Comparison of ENCODE assay signal across 8 cellular contexts in the genomic region with DNA sequence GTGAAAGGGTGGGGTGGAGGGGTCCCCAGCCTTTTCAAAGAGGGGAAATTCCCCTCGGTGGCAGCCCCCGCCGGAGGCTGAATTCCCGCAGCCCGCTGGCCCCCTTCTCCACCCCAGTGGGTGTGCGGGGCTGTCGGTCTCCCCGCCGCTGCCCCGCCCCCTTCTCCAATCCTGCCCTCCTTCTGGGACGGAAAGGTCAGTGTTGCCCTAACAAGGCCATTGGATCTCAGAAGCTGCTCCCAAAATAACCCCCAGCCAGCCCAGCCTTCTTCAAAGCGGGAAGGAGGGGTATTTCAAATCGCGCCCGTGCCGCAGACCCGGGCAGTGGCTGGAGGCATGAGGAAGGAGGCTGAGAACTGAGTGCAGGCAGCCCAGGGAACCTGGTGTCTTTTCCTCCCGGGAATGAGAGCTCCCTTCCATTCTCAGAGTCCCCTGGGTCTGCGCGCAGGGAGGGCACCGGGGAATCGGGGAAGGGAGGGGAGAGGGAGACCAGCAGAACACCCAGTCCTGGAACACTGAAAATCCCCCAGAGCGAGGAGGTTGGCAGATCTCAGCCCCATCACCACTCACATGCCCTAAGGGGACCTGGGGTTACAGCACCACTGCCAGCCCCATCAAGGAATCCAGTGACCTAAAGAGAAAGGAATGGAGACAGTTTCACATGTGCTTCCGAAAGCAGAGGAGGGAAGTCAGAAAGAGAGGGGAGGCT. TPM values are rescaled to one million over a fixed set of nuclear protein-coding genes. Genes with fewer than 3 reads are reported as not detected.
DNase-seq lines count a peak whose midpoint lies in the region; ATAC-seq and TF ChIP-seq lines count a peak whose summit lies in the region.

Gene JPH2, minus strand, starts transcription at position 135 of the 709 bp plus-strand sequence. CDS start 483 bp downstream, outside the sequence.

- H3K27me3 ChIP-seq in liver (ENCODE audit: control insufficient read depth in 4 of 4, insufficient read depth in 4 of 4, low read length in 3 of 4) (peaks cover 0 to 3% (median 1%) of the 10 kb centered on the region in 4 donors), tibial nerve (peaks cover 0 to 21% of the 10 kb centered on the region in 2 donors)

- intact Hi-C loops in activated T-helper 2 cell treated with anti-CD3 and anti-CD28 coated beads, Interferon-gamma antibody, Interleukin-2, Interleukin-4, amounts not matched to agents 10 μg/mL and 5 μg/mL and 100 μg/mL, durations not matched to agents 14 hours and 24 hours and 36 hours (cut with micrococcal nuclease): no loop called here

- no peak for TF ChIP-seq CTCF in liver (IDR thresholded peaks at IDR 0.05; ENCODE audit: low read depth, low read length, missing input control)
- no peak for TF ChIP-seq CTCF in tibial nerve (IDR thresholded peaks at IDR 0.05)
- no peak for TF ChIP-seq CTCF in GM10266 (IDR thresholded peaks at IDR 0.05; ENCODE audit: control insufficient read depth, insufficient read depth, low read depth, missing control alignments)

- H3K4me1 Mint-ChIP-seq in stimulated activated naive CD8-positive, alpha-beta T cell treated with anti-CD3 and anti-CD28 coated beads, Interleukin-15, Interleukin-2, amounts not matched to agents 100 ng/mL and 50 ng/mL, for 24 hours (ENCODE audit: low read depth): peaks cover 9% of the 10 kb centered on the region
- peaks cover 4% of the 10 kb centered on the region for H3K4me1 Mint-ChIP-seq in activated T-helper 2 cell treated with anti-CD3 and anti-CD28 coated beads, Interferon-gamma antibody, Interleukin-2, Interleukin-4, amounts not matched to agents 10 μg/mL and 5 μg/mL and 100 μg/mL, durations not matched to agents 14 hours and 24 hours and 36 hours (ENCODE audit: low read depth)

- TF ChIP-seq RAD21 in liver (IDR thresholded peaks at IDR 0.05): no peak

- no peak for TF ChIP-seq EP300 in tibial nerve (IDR thresholded peaks at IDR 0.05)

- H3K9me3 Mint-ChIP-seq in stimulated activated naive CD8-positive, alpha-beta T cell treated with anti-CD3 and anti-CD28 coated beads, Interleukin-15, Interleukin-2, amounts not matched to agents 100 ng/mL and 50 ng/mL, for 24 hours: no peaks in the 10 kb centered on the region
- no peaks in the 10 kb centered on the region for H3K9me3 Mint-ChIP-seq in activated T-helper 2 cell treated with anti-CD3 and anti-CD28 coated beads, Interferon-gamma antibody, Interleukin-2, Interleukin-4, amounts not matched to agents 10 μg/mL and 5 μg/mL and 100 μg/mL, durations not matched to agents 14 hours and 24 hours and 36 hours

- H3K4me3 ChIP-seq in liver (ENCODE audit: low read depth in 1 of 3, low read length in 3 of 3): peak within 1 kb of the TSS in 2 of 3 donors; percentile 11 to 12
- peak within 1 kb of the TSS; percentile 13 to 48 (median 25) for H3K4me3 ChIP-seq in tibial nerve

- H3K4me3 Mint-ChIP-seq in stimulated activated naive CD8-positive, alpha-beta T cell treated with anti-CD3 and anti-CD28 coated beads, Interleukin-15, Interleukin-2, amounts not matched to agents 100 ng/mL and 50 ng/mL, for 24 hours: peak within 1 kb of the TSS; percentile 47
- no peak within 1 kb of the TSS for H3K4me3 Mint-ChIP-seq in activated T-helper 2 cell treated with anti-CD3 and anti-CD28 coated beads, Interferon-gamma antibody, Interleukin-2, Interleukin-4, amounts not matched to agents 10 μg/mL and 5 μg/mL and 100 μg/mL, durations not matched to agents 14 hours and 24 hours and 36 hours (ENCODE audit: low read depth)

- no peak for ATAC-seq in stimulated activated naive CD8-positive, alpha-beta T cell treated with anti-CD3 and anti-CD28 coated beads, Interleukin-15, Interleukin-2, amounts not matched to agents 100 U/mL and 50 U/mL, for 24 hours

- no peak for TF ChIP-seq POLR2A in tibial nerve (IDR thresholded peaks at IDR 0.05)

- H3K9ac ChIP-seq in liver (ENCODE audit: low read depth in 1 of 2, low read length in 2 of 2): no peak within 1 kb of the TSS

- no peaks in the 10 kb centered on the region for H3K36me3 Mint-ChIP-seq in stimulated activated naive CD8-positive, alpha-beta T cell treated with anti-CD3 and anti-CD28 coated beads, Interleukin-15, Interleukin-2, amounts not matched to agents 100 ng/mL and 50 ng/mL, for 24 hours (ENCODE audit: low read depth)
- no peaks in the 10 kb centered on the region for H3K36me3 Mint-ChIP-seq in activated T-helper 2 cell treated with anti-CD3 and anti-CD28 coated beads, Interferon-gamma antibody, Interleukin-2, Interleukin-4, amounts not matched to agents 10 μg/mL and 5 μg/mL and 100 μg/mL, durations not matched to agents 14 hours and 24 hours and 36 hours (ENCODE audit: low read depth)

- no peaks in the 10 kb centered on the region for H3K36me3 ChIP-seq in liver (ENCODE audit: control insufficient read depth in 4 of 4, insufficient read depth in 3 of 4, low read depth in 1 of 4, low read length in 3 of 4)
- no peaks in the 10 kb centered on the region for H3K36me3 ChIP-seq in tibial nerve

- peak within 1 kb of the TSS; percentile 29 for H3K27ac ChIP-seq in cingulate gyrus (ENCODE audit: low read depth, low read length)
- no peak within 1 kb of the TSS for H3K27ac ChIP-seq in liver (ENCODE audit: low read depth in 1 of 2, low read length in 2 of 2)
- peak within 1 kb of the TSS in 2 of 4 donors; percentile 48 to 56 for H3K27ac ChIP-seq in tibial nerve

- WGBS in liver: 5% methylated on average over 24 of the region's 24 CpGs
- WGBS in tibial nerve, 2 donors: 2 to 3% methylated on average over 10 to 24 of the region's 24 CpGs

- no peak within 1 kb of the TSS for H3K27ac Mint-ChIP-seq in stimulated activated naive CD8-positive, alpha-beta T cell treated with anti-CD3 and anti-CD28 coated beads, Interleukin-15, Interleukin-2, amounts not matched to agents 100 ng/mL and 50 ng/mL, for 24 hours
- H3K27ac Mint-ChIP-seq in activated T-helper 2 cell treated with anti-CD3 and anti-CD28 coated beads, Interferon-gamma antibody, Interleukin-2, Interleukin-4, amounts not matched to agents 10 μg/mL and 5 μg/mL and 100 μg/mL, durations not matched to agents 14 hours and 24 hours and 36 hours: no peak within 1 kb of the TSS

- H3K4me1 ChIP-seq in liver (ENCODE audit: control insufficient read depth in 4 of 4, insufficient read depth in 4 of 4, low read length in 3 of 4) (peaks cover 0 to 5% (median 2%) of the 10 kb centered on the region in 4 donors), tibial nerve (peaks cover 0 to 19% (median 10%) of the 10 kb centered on the region in 4 donors)

- H3K27me3 Mint-ChIP-seq in stimulated activated naive CD8-positive, alpha-beta T cell treated with anti-CD3 and anti-CD28 coated beads, Interleukin-15, Interleukin-2, amounts not matched to agents 100 ng/mL and 50 ng/mL, for 24 hours: peaks cover 52% of the 10 kb centered on the region
- H3K27me3 Mint-ChIP-seq in activated T-helper 2 cell treated with anti-CD3 and anti-CD28 coated beads, Interferon-gamma antibody, Interleukin-2, Interleukin-4, amounts not matched to agents 10 μg/mL and 5 μg/mL and 100 μg/mL, durations not matched to agents 14 hours and 24 hours and 36 hours (ENCODE audit: low read depth): peaks cover 48% of the 10 kb centered on the region

- H3K9me3 ChIP-seq in liver (ENCODE audit: control insufficient read depth in 4 of 4, low read length in 3 of 4) (no peaks in the 10 kb centered on the region), tibial nerve (no peaks in the 10 kb centered on the region)

- no peak for DNase-seq in stimulated activated naive CD8-positive, alpha-beta T cell treated with anti-CD3 and anti-CD28 coated beads, Interleukin-15, Interleukin-2, amounts not matched to agents 100 U/mL and 50 U/mL, for 24 hours
- no peak for DNase-seq in tibial nerve (ENCODE audit: low spot score in 2 of 2)
- no peak for DNase-seq in GM10266 (ENCODE audit: extremely low spot score)
- DNase-seq in activated T-helper 2 cell treated with anti-CD3 and anti-CD28 coated beads, Interferon-gamma antibody, Interleukin-2, Interleukin-4, amounts not matched to agents 10 μg/mL and 5 μg/mL and 100 μg/mL, durations not matched to agents 14 hours and 24 hours and 36 hours (ENCODE audit: low spot score): no peak
- no peak for DNase-seq in SIG-M5 (lab: John Stamatoyannopoulos, UW)

TF ChIP-seq in liver, 16 proteins besides CTCF, POLR2A, EP300 and RAD21 (continues in another document):
- TF ChIP-seq RXRA (IDR thresholded peaks at IDR 0.05): no peak
- TF ChIP-seq HNF4G (IDR thresholded peaks at IDR 0.05): no peak
- no peak for TF ChIP-seq JUND (IDR thresholded peaks at IDR 0.05)
- TF ChIP-seq EGR1 (IDR thresholded peaks at IDR 0.05; ENCODE audit: low read depth in 2 of 2): no peak
- no peak for TF ChIP-seq FOXA1 (IDR thresholded peaks at IDR 0.05)
- TF ChIP-seq HNF4A (conservative IDR thresholded peaks at IDR 0.05): no peak
- no peak for TF ChIP-seq REST (IDR thresholded peaks at IDR 0.05)
- TF ChIP-seq YY1 (IDR thresholded peaks at IDR 0.05): no peak
- no peak for TF ChIP-seq FOXA2 (IDR thresholded peaks at IDR 0.05)

RNA-seq across cellular contexts. Expression of gene JPH2, which starts in this region (rescaled TPM):
- 1 to 10 TPM in 1 of 2 donors, under 1 TPM in 1; 0.09 to 1.3 TPM for total RNA-seq in liver
- under 1 TPM in 1 of 2 donors, not detected in 1; 0.17 TPM for polyA plus RNA-seq in liver
- 1 to 10 TPM; 3.1 to 6.3 (median 5.3) TPM for total RNA-seq in tibial nerve
- 0.11 TPM in 1 of 2 replicates, not detected in the other for total RNA-seq in activated T-helper 2 cell treated with anti-CD3 and anti-CD28 coated beads, Interferon-gamma antibody, Interleukin-2, Interleukin-4, amounts not matched to agents 10 μg/mL and 5 μg/mL and 100 μg/mL, durations not matched to agents 14 hours and 24 hours and 36 hours
